ENCODE assay signal across 31 cellular contexts in genomic region chr12:17283563-17283962, GRCh38.
"Had no signal": no experiment of that assay in that cellular context is flagged by ENCODE, and none has a peak within 500 bp of the region (broad histone marks: within the 10 kb centered on the region; RNA-seq: fewer than 3 reads in every experiment).

No MANE protein-coding gene starts in this region.

- H3K27me3 Mint-ChIP-seq: naive B cell; stimulated activated naive CD8-positive, alpha-beta T cell treated with anti-CD3 and anti-CD28 coated beads, Interleukin-15, Interleukin-2, amounts not matched to agents 100 ng/mL and 50 ng/mL, for 24 hours had no signal

- H3K36me3 Mint-ChIP-seq: immature natural killer cell; mesothelial cell of epicardium; naive B cell; neural progenitor cell; stimulated activated effector memory CD8-positive, alpha-beta T cell treated with anti-CD3 and anti-CD28 coated beads, Interleukin-12 subunit alpha, Interleukin-12 subunit beta, amount 100 ng/mL, for 72 hours had no signal

- H3K27me3 ChIP-seq: left lung, neural progenitor cell, ovary, sigmoid colon, spleen, suprapubic skin, tibial artery, upper lobe of right lung had no signal

- H3K9me3 ChIP-seq: ovary, prostate gland, upper lobe of right lung had no signal

- H3K9ac ChIP-seq: neural progenitor cell had no signal

- H3K27ac Mint-ChIP-seq: immature natural killer cell; mesothelial cell of epicardium; naive B cell; natural killer cell; nephron progenitor cell; neural progenitor cell; stimulated activated effector memory CD8-positive, alpha-beta T cell treated with anti-CD3 and anti-CD28 coated beads, Interleukin-12 subunit alpha, Interleukin-12 subunit beta, amount 100 ng/mL, for 72 hours; stimulated activated naive CD8-positive, alpha-beta T cell treated with anti-CD3 and anti-CD28 coated beads, Interleukin-15, Interleukin-2, amounts not matched to agents 100 ng/mL and 50 ng/mL, for 24 hours had no signal

- H3K27ac ChIP-seq: left lung, lower lobe of right lung, neural progenitor cell, ovary, prostate gland, sigmoid colon, spleen, suprapubic skin, thoracic aorta, tibial artery, upper lobe of right lung had no signal

- DNase-seq: hippocampal formation; immature natural killer cell; kidney; left colon; left lung; lower lobe of right lung; mammary epithelial cell; mesenchymal stem cell; naive B cell; natural killer cell; nephron progenitor cell; ovary; retina; right cardiac atrium; sigmoid colon; small intestine; spleen; stimulated activated CD4-positive, alpha-beta T cell treated with anti-CD3 and anti-CD28 coated beads, Interleukin-4, amount 100 ng/mL, for 24 hours; stimulated activated naive CD4-positive, alpha-beta T cell; tibial artery; trophoblast cell; upper lobe of right lung had no signal

- H3K4me2 ChIP-seq: neural progenitor cell had no signal

- H3K4me3 ChIP-seq: left lung, lower lobe of right lung, neural progenitor cell, ovary, prostate gland, sigmoid colon, spleen, suprapubic skin, thoracic aorta, tibial artery, upper lobe of right lung had no signal

- H3K4me3 Mint-ChIP-seq: immature natural killer cell; mesothelial cell of epicardium; naive B cell; natural killer cell; nephron progenitor cell; neural progenitor cell; stimulated activated effector memory CD8-positive, alpha-beta T cell treated with anti-CD3 and anti-CD28 coated beads, Interleukin-12 subunit alpha, Interleukin-12 subunit beta, amount 100 ng/mL, for 72 hours; stimulated activated naive CD8-positive, alpha-beta T cell treated with anti-CD3 and anti-CD28 coated beads, Interleukin-15, Interleukin-2, amounts not matched to agents 100 ng/mL and 50 ng/mL, for 24 hours had no signal

- H2AFZ ChIP-seq: neural progenitor cell had no signal

- H3K36me3 ChIP-seq: left lung, lower lobe of right lung, neural progenitor cell, ovary, prostate gland, sigmoid colon, spleen, suprapubic skin, thoracic aorta, tibial artery, upper lobe of right lung had no signal

- FAIRE-seq: islet of Langerhans, kidney, small intestine, urothelium cell line had no signal

- ATAC-seq: left colon; left lung; lower lobe of right lung; natural killer cell; right cardiac atrium; stimulated activated effector memory CD8-positive, alpha-beta T cell treated with anti-CD3 and anti-CD28 coated beads, Interleukin-12 subunit alpha, Interleukin-12 subunit beta, amount 100 ng/mL, for 72 hours; upper lobe of right lung had no signal

- H3K4me1 Mint-ChIP-seq: immature natural killer cell; mesothelial cell of epicardium; naive B cell; natural killer cell; nephron progenitor cell; neural progenitor cell; stimulated activated effector memory CD8-positive, alpha-beta T cell treated with anti-CD3 and anti-CD28 coated beads, Interleukin-12 subunit alpha, Interleukin-12 subunit beta, amount 100 ng/mL, for 72 hours had no signal

- H3K4me1 ChIP-seq: left lung, lower lobe of right lung, neural progenitor cell, prostate gland, sigmoid colon, spleen, suprapubic skin, tibial artery, upper lobe of right lung had no signal
